In genomic region chrX:3697701-3698279, GRCh38 we compare ENCODE assay signal across 9 cellular contexts. TPM values are rescaled to one million over a fixed set of nuclear protein-coding genes. Genes with fewer than 3 reads are reported as not detected.
DNase-seq lines count a peak whose midpoint lies in the region; FAIRE-seq and TF ChIP-seq lines count a peak whose summit lies in the region.
"Had no signal": no experiment of that assay in that cellular context is flagged by ENCODE, and none has a peak within 500 bp of the region (broad histone marks: within the 10 kb centered on the region; RNA-seq: fewer than 3 reads in every experiment).

No MANE protein-coding gene starts in this region.

- peak overlapping the region; percentile 80 for H3K27ac Mint-ChIP-seq in type B pancreatic cell
- H3K27ac Mint-ChIP-seq in activated naive CD4-positive, alpha-beta T cell treated with anti-CD3 and anti-CD28 coated beads for 36 hours, result no peak overlapping the region

- H3K36me3 ChIP-seq in kidney (ENCODE audit: control insufficient read depth in 1 of 2, insufficient read depth in 2 of 2, low read length in 2 of 2), result no peaks in the 10 kb centered on the region

- H3K4me1 ChIP-seq in kidney (ENCODE audit: control insufficient read depth in 1 of 2, insufficient read depth in 1 of 2, low read depth in 1 of 2, low read length in 2 of 2), result peaks cover 0 to 5% of the 10 kb centered on the region in 2 donors

- H3K9me3 Mint-ChIP-seq in type B pancreatic cell, result peaks cover 20% of the 10 kb centered on the region
- peaks cover 1% of the 10 kb centered on the region for H3K9me3 Mint-ChIP-seq in activated naive CD4-positive, alpha-beta T cell treated with anti-CD3 and anti-CD28 coated beads for 36 hours

- H3K27me3 Mint-ChIP-seq in type B pancreatic cell, result no peaks in the 10 kb centered on the region
- no peaks in the 10 kb centered on the region for H3K27me3 Mint-ChIP-seq in activated naive CD4-positive, alpha-beta T cell treated with anti-CD3 and anti-CD28 coated beads for 36 hours (ENCODE audit: low read depth)

- H3K27ac ChIP-seq in kidney (ENCODE audit: low read depth in 2 of 2, low read length in 2 of 2), result peak overlapping the region in 1 of 2 donors; percentile 17

- no peak for FAIRE-seq in kidney (lab: Jason Lieb, UNC)
- FAIRE-seq: keratinocyte had no signal

- H3K36me3 Mint-ChIP-seq in type B pancreatic cell, result peaks cover 41% of the 10 kb centered on the region
- H3K36me3 Mint-ChIP-seq in activated naive CD4-positive, alpha-beta T cell treated with anti-CD3 and anti-CD28 coated beads for 36 hours (ENCODE audit: low read depth), result peaks cover 5% of the 10 kb centered on the region

- intact Hi-C loops in kidney (cut with DNase I), result no loop called here
- intact Hi-C loops in activated naive CD4-positive, alpha-beta T cell treated with anti-CD3 and anti-CD28 coated beads for 36 hours (cut with micrococcal nuclease), result no loop called here

- DNase-seq in activated gamma-delta T cell (lab: John Stamatoyannopoulos, UW) (peak; percentile 11), activated gamma-delta T cell treated with Interleukin-2 at 50 U/mL for 16 hours (no peak), astrocyte of the cerebellum (ENCODE audit: low read depth) (peak; percentile 42), kidney (peak; percentile 96), type B pancreatic cell (ENCODE audit: extremely low spot score, unreplicated experiment) (no peak), NOMO-1 treated with DMSO at 0.1 percent for 48 hours (lab: John Stamatoyannopoulos, UW; ENCODE audit: unreplicated experiment) (no peak)
- DNase-seq in stimulated activated CD4-positive, alpha-beta T cell treated with anti-CD3 and anti-CD28 coated beads, Interleukin-15, amount 100 ng/mL, for 24 hours, result no peak
- no peak for DNase-seq in activated naive CD4-positive, alpha-beta T cell treated with anti-CD3 and anti-CD28 coated beads for 36 hours

- peaks cover 28% of the 10 kb centered on the region for H3K4me1 Mint-ChIP-seq in type B pancreatic cell (ENCODE audit: unreplicated experiment)
- H3K4me1 Mint-ChIP-seq in activated naive CD4-positive, alpha-beta T cell treated with anti-CD3 and anti-CD28 coated beads for 36 hours (ENCODE audit: low read depth), result peaks cover 57% of the 10 kb centered on the region

- CTCF ChIA-PET in activated naive CD4-positive, alpha-beta T cell treated with anti-CD3 and anti-CD28 coated beads for 36 hours (lab: Charles Lee), result no interaction called here

- H3K9ac ChIP-seq in kidney (ENCODE audit: low read length in 2 of 2), result no peak overlapping the region

- H3K4me3 ChIP-seq in astrocyte of the cerebellum (ENCODE audit: low read depth, low read length) (no peak overlapping the region), kidney (ENCODE audit: low read length in 2 of 2) (peak overlapping the region in 1 of 2 donors; percentile 17)

- in situ Hi-C loops in astrocyte of the cerebellum (cut with HindIII; ENCODE audit: low sequenced_read_pairs), result no loop called here

- TF ChIP-seq CTCF in astrocyte of the cerebellum (IDR thresholded peaks at IDR 0.05; ENCODE audit: low read depth, low read length, missing control alignments) (no peak), kidney (IDR thresholded peaks at IDR 0.05; ENCODE audit: borderline replicate concordance, extremely low read depth, insufficient read depth) (no peak), type B pancreatic cell (conservative IDR thresholded peaks at IDR 0.05) (no peak)

- H3K4me3 Mint-ChIP-seq in type B pancreatic cell, result peak overlapping the region; percentile 61
- H3K4me3 Mint-ChIP-seq in activated naive CD4-positive, alpha-beta T cell treated with anti-CD3 and anti-CD28 coated beads for 36 hours, result no peak overlapping the region

- H3K9me3 ChIP-seq in kidney (ENCODE audit: control insufficient read depth in 1 of 2, low read length in 2 of 2), result no peaks in the 10 kb centered on the region

RNA-seq across cellular contexts. Expression of gene PRKX, which starts 15.7 kb away (rescaled TPM):
- 116 TPM for total RNA-seq in kidney
- polyA plus RNA-seq in kidney (ENCODE audit: insufficient read depth, low read depth, low replicate concordance), result 7.7 TPM
- 78.9 and 123 TPM in 2 replicates for total RNA-seq in type B pancreatic cell (ENCODE audit: low replicate concordance)
- 10 to 100 TPM; 57.0 to 57.6 TPM for total RNA-seq in activated naive CD4-positive, alpha-beta T cell treated with anti-CD3 and anti-CD28 coated beads for 36 hours

Comparison
In these comparisons a context has a peak if more than half of its experiments do, and no peak if none do; other contexts are left out.
1. DNase-seq: peak in activated gamma-delta T cell (single experiment), astrocyte of the cerebellum (single experiment) and kidney (single experiment); none in activated gamma-delta T cell treated with Interleukin-2 at 50 U/mL for 16 hours (single experiment), type B pancreatic cell (single experiment), NOMO-1 treated with DMSO at 0.1 percent for 48 hours (single experiment), stimulated activated CD4-positive, alpha-beta T cell treated with anti-CD3 and anti-CD28 coated beads, Interleukin-15, amount 100 ng/mL, for 24 hours (single experiment) and activated naive CD4-positive, alpha-beta T cell treated with anti-CD3 and anti-CD28 coated beads for 36 hours (single experiment).